ENCODE assay signal across 27 cellular contexts in genomic region chr9:74848150-74848525, GRCh38. TPM values are rescaled to one million over a fixed set of nuclear protein-coding genes. Genes with fewer than 3 reads are reported as not detected.
DNase-seq lines count a peak whose midpoint lies in the region; ATAC-seq, FAIRE-seq and TF ChIP-seq lines count a peak whose summit lies in the region.
"Had no signal": no experiment of that assay in that cellular context is flagged by ENCODE, and none has a peak within 500 bp of the region (broad histone marks: within the 10 kb centered on the region; RNA-seq: fewer than 3 reads in every experiment).

No MANE protein-coding gene starts in this region.

- H3K27ac Mint-ChIP-seq in endothelial cell (ENCODE audit: unreplicated experiment): no peak overlapping the region
- no peak overlapping the region for H3K27ac Mint-ChIP-seq in activated CD8-positive, alpha-beta T cell treated with anti-CD3 and anti-CD28 coated beads for 36 hours
- H3K27ac Mint-ChIP-seq: CD4-positive, alpha-beta T cell; IgD-negative memory B cell had no signal

- no peaks in the 10 kb centered on the region for H3K9me3 Mint-ChIP-seq in endothelial cell (ENCODE audit: unreplicated experiment)
- H3K9me3 Mint-ChIP-seq in activated CD8-positive, alpha-beta T cell treated with anti-CD3 and anti-CD28 coated beads for 36 hours: peaks cover 2% of the 10 kb centered on the region
- H3K9me3 Mint-ChIP-seq: CD4-positive, alpha-beta T cell; IgD-negative memory B cell had no signal

- H3K36me3 ChIP-seq in OCI-LY3 (replicated peaks; ENCODE audit: low read depth, low read length) (no peaks in the 10 kb centered on the region), K562 (ENCODE audit: control insufficient read depth, insufficient read depth, low read length) (no peaks in the 10 kb centered on the region), mucosa of descending colon (ENCODE audit: low read depth) (no peaks in the 10 kb centered on the region)
- H3K36me3 ChIP-seq: BLaER1 treated with 17β-estradiol and CSF1 and Interleukin-3, amounts not matched to agents 10 nM and 100 nM had no signal

- H3K27me3 ChIP-seq in OCI-LY3 (ENCODE audit: low read depth, low read length) (peaks cover 19% of the 10 kb centered on the region), K562 (ENCODE audit: control insufficient read depth in 2 of 2, insufficient read depth in 2 of 2, low read length in 2 of 2) (no peaks in the 10 kb centered on the region)
- H3K27me3 ChIP-seq: BLaER1 treated with 17β-estradiol and CSF1 and Interleukin-3, amounts not matched to agents 10 nM and 100 nM had no signal

- FAIRE-seq in K562 (lab: Jason Lieb, UNC): no peak
- FAIRE-seq: A549, D721Med had no signal

- peak overlapping the region; percentile 22 for H3K4me2 ChIP-seq in OCI-LY3 (ENCODE audit: low read length)
- H3K4me2 ChIP-seq in K562 (ENCODE audit: insufficient read depth, low read length): no peak overlapping the region
- H3K4me2 ChIP-seq: A549; BLaER1 treated with 17β-estradiol and CSF1 and Interleukin-3, amounts not matched to agents 10 nM and 100 nM had no signal

- H3K4me3 ChIP-seq in OCI-LY3 (ENCODE audit: low read length) (no peak overlapping the region), K562 (no peak overlapping the region), mucosa of descending colon (no peak overlapping the region)
- H3K4me3 ChIP-seq: A549; BLaER1 treated with 17β-estradiol and CSF1 and Interleukin-3, amounts not matched to agents 10 nM and 100 nM had no signal

- no peak overlapping the region for H3K4me3 Mint-ChIP-seq in endothelial cell (ENCODE audit: unreplicated experiment)
- H3K4me3 Mint-ChIP-seq in activated CD8-positive, alpha-beta T cell treated with anti-CD3 and anti-CD28 coated beads for 36 hours: no peak overlapping the region
- H3K4me3 Mint-ChIP-seq: CD4-positive, alpha-beta T cell; IgD-negative memory B cell had no signal

- no peak overlapping the region for H3K9ac ChIP-seq in OCI-LY3 (ENCODE audit: low read length)
- no peak overlapping the region for H3K9ac ChIP-seq in K562 (ENCODE audit: insufficient read depth in 1 of 2, low read depth in 2 of 2, low read length in 2 of 2)
- H3K9ac ChIP-seq: BLaER1 treated with 17β-estradiol and CSF1 and Interleukin-3, amounts not matched to agents 10 nM and 100 nM had no signal

- BruUV-seq in K562 (replicated peaks; lab: Mats Ljungman, UMichigan): no TSS peak

- no peak for TF ChIP-seq RAD21 in K562 (CRISPR knock-in tag; conservative IDR thresholded peaks at IDR 0.05 in 1 of 2, IDR thresholded peaks at IDR 0.05 in 1 of 2)

- H3K79me2 ChIP-seq in OCI-LY3 (ENCODE audit: low read length): no peaks in the 10 kb centered on the region
- no peaks in the 10 kb centered on the region for H3K79me2 ChIP-seq in K562 (ENCODE audit: control insufficient read depth, insufficient read depth, low read length)

- peaks cover 2% of the 10 kb centered on the region for H3K27me3 Mint-ChIP-seq in endothelial cell (ENCODE audit: unreplicated experiment)
- peaks cover 4% of the 10 kb centered on the region for H3K27me3 Mint-ChIP-seq in activated CD8-positive, alpha-beta T cell treated with anti-CD3 and anti-CD28 coated beads for 36 hours

- CTCF ChIA-PET in K562 (lab: Yijun Ruan, JAX; ENCODE audit: low intra/inter-chr PET ratio): no interaction called here
- CTCF ChIA-PET in activated CD8-positive, alpha-beta T cell treated with anti-CD3 and anti-CD28 coated beads for 36 hours (lab: Charles Lee): interaction anchor here (1.1 kb wide), 1 partner anchor 14 kb away, joined by 4 read pairs; no protein-coding TSS in a partner anchor

- TF ChIP-seq POLR2A in K562 (conservative IDR thresholded peaks at IDR 0.05): no peak

- H3K4me1 Mint-ChIP-seq in endothelial cell (ENCODE audit: unreplicated experiment): no peaks in the 10 kb centered on the region
- no peaks in the 10 kb centered on the region for H3K4me1 Mint-ChIP-seq in activated CD8-positive, alpha-beta T cell treated with anti-CD3 and anti-CD28 coated beads for 36 hours (ENCODE audit: low read depth)
- H3K4me1 Mint-ChIP-seq: IgD-negative memory B cell had no signal

- no peak overlapping the region for H2AFZ ChIP-seq in OCI-LY3 (ENCODE audit: low read depth, low read length)
- H2AFZ ChIP-seq in K562 (ENCODE audit: low read depth, low read length): no peak overlapping the region

- no peaks in the 10 kb centered on the region for H4K20me1 ChIP-seq in OCI-LY3 (ENCODE audit: insufficient read depth, low read length)
- no peaks in the 10 kb centered on the region for H4K20me1 ChIP-seq in K562 (replicated peaks; ENCODE audit: control insufficient read depth, insufficient read depth, low read length)
- H4K20me1 ChIP-seq: BLaER1 treated with 17β-estradiol and CSF1 and Interleukin-3, amounts not matched to agents 10 nM and 100 nM had no signal

- intact Hi-C loops in K562 (cut with micrococcal nuclease) (no loop called here), mucosa of descending colon (cut with DNase I, micrococcal nuclease) (no loop called here)
- intact Hi-C loops in activated CD8-positive, alpha-beta T cell treated with anti-CD3 and anti-CD28 coated beads for 36 hours (cut with micrococcal nuclease): no loop called here

- H3K36me3 Mint-ChIP-seq in endothelial cell (ENCODE audit: low read depth, unreplicated experiment): no peaks in the 10 kb centered on the region
- H3K36me3 Mint-ChIP-seq in activated CD8-positive, alpha-beta T cell treated with anti-CD3 and anti-CD28 coated beads for 36 hours (ENCODE audit: low read depth): no peaks in the 10 kb centered on the region

- H3K9me1 ChIP-seq in K562 (ENCODE audit: control insufficient read depth, insufficient read depth, low read length): no peaks in the 10 kb centered on the region

- ATAC-seq in GM19035 (IDR thresholded peaks at IDR 0.05; ENCODE audit: unreplicated experiment): peak; percentile 11
- ATAC-seq in K562: no peak
- ATAC-seq in mucosa of descending colon: peak; percentile 99
- no peak for ATAC-seq in activated CD8-positive, alpha-beta T cell treated with anti-CD3 and anti-CD28 coated beads for 36 hours
- ATAC-seq in HG03139 (IDR thresholded peaks at IDR 0.05; ENCODE audit: unreplicated experiment): no peak
- ATAC-seq: A549, HCT116 had no signal

- DNase-seq in K562 (ENCODE audit: extremely low read depth in 1 of 4, low spot score in 3 of 4) (no peak), mucosa of descending colon (peak in 1 of 3 donors; percentile 64), endothelial cell (ENCODE audit: low spot score) (no peak), NCI-H1092 treated with DMSO at 0.1 percent for 48 hours (lab: John Stamatoyannopoulos, UW) (no peak)
- no peak for DNase-seq in activated CD8-positive, alpha-beta T cell treated with anti-CD3 and anti-CD28 coated beads for 36 hours
- DNase-seq: AML-193; CD4-positive, alpha-beta T cell; Karpas-422; MV-4-11; NCI-H1105 treated with DMSO at 0.1 percent for 48 hours; NCI-H146; NCI-H1930; NCI-H2107; NCI-H524 treated with DMSO at 0.1 percent for 48 hours; NCI-H774; NK-92 treated with Interleukin-12 subunit alpha and Interleukin-12 subunit beta, amount 100 ng/mL, for 24 hours; SHP77 had no signal

- WGBS in K562 (ENCODE audit: insufficient coverage, low coverage, missing lambda C conversion rate): 0% methylated on average over 4 of the region's 4 CpGs

- in situ Hi-C loops in K562 (cut with MboI): no loop called here

- TF ChIP-seq CTCF in OCI-LY3 (IDR thresholded peaks at IDR 0.05; ENCODE audit: low read depth, low read length): no peak
- TF ChIP-seq CTCF in K562 (IDR thresholded peaks at IDR 0.05 in 2 of 3, conservative IDR thresholded peaks at IDR 0.05 in 1 of 3; ENCODE audit: insufficient read depth in 2 of 3, low read depth in 1 of 3, low read length in 3 of 3): no peak
- no peak for TF ChIP-seq CTCF in mucosa of descending colon (IDR thresholded peaks at IDR 0.05)
- TF ChIP-seq CTCF in endothelial cell (IDR thresholded peaks at IDR 0.05; ENCODE audit: unreplicated experiment): no peak
- TF ChIP-seq CTCF in activated CD8-positive, alpha-beta T cell treated with anti-CD3 and anti-CD28 coated beads for 36 hours (IDR thresholded peaks at IDR 0.05): no peak

- POLR2A ChIA-PET in K562 (lab: Yijun Ruan, JAX): interaction anchor here (0.8 kb wide), 1 partner anchor 249 kb away, joined by 3 read pairs; no protein-coding TSS in a partner anchor
- POLR2A ChIA-PET in activated CD8-positive, alpha-beta T cell treated with anti-CD3 and anti-CD28 coated beads for 36 hours (lab: Charles Lee): no interaction called here

- no peak for TF ChIP-seq EP300 in K562 (IDR thresholded peaks at IDR 0.05; ENCODE audit: low read length)

- H3K9me3 ChIP-seq in OCI-LY3 (ENCODE audit: insufficient read depth, low read length) (no peaks in the 10 kb centered on the region), K562 (replicated peaks; ENCODE audit: control insufficient read depth, insufficient read depth, low read depth, low read length) (no peaks in the 10 kb centered on the region), mucosa of descending colon (no peaks in the 10 kb centered on the region)
- H3K9me3 ChIP-seq: A549 had no signal

- H3K4me1 ChIP-seq in OCI-LY3 (ENCODE audit: low read length): peaks cover 8% of the 10 kb centered on the region
- no peaks in the 10 kb centered on the region; a peak in 2 of 5 replicates for H3K4me1 ChIP-seq in K562 (replicated peaks in 1 of 2; ENCODE audit: control insufficient read depth in 2 of 2, insufficient read depth in 2 of 2, low read length in 2 of 2)
- no peaks in the 10 kb centered on the region for H3K4me1 ChIP-seq in mucosa of descending colon (ENCODE audit: low read depth)
- H3K4me1 ChIP-seq: BLaER1 treated with 17β-estradiol and CSF1 and Interleukin-3, amounts not matched to agents 10 nM and 100 nM had no signal

- no peak overlapping the region for H3K27ac ChIP-seq in OCI-LY3 (ENCODE audit: low read length)
- no peak overlapping the region for H3K27ac ChIP-seq in K562 (ENCODE audit: extremely low read depth, low read depth, low read length)
- H3K27ac ChIP-seq: A549; BLaER1 treated with 17β-estradiol and CSF1 and Interleukin-3, amounts not matched to agents 10 nM and 100 nM; HL-60; RWPE1 had no signal

RNA-seq across cellular contexts. Expression of gene TRPM6, which starts 39.6 kb away (rescaled TPM):
- total RNA-seq in K562 (2011; cell fraction: chromatin; rRNA removed; ENCODE audit: low replicate concordance): 0.05 and 0.32 TPM in 2 replicates
- not detected in 2 replicates for total RNA-seq in K562 (2011; cell fraction: nucleolus; rRNA removed)
- 0.07 TPM in 1 of 2 replicates, not detected in the other for total RNA-seq in K562 (2011; cell fraction: nucleoplasm; rRNA removed)
- total RNA-seq in K562 (2014; rRNA removed) (0.04 and 0.05 TPM in 2 replicates), K562 (2014; rRNA removed; fragmentation: Illumina TruSeq; extraction: Trizol) (0.13 and 0.15 TPM in 2 replicates), K562 (2015; rRNA removed; fragmentation: Illumina TruSeq; extraction: Trizol) (0.08 and 0.14 TPM in 2 replicates), K562 (2021) (0.11 and 0.13 TPM in 2 replicates), mucosa of descending colon (100 to 1,000 TPM in 1 of 3 donors, 10 to 100 TPM in 2; 39.3 to 125 (median 45.9) TPM), endothelial cell (ENCODE audit: unreplicated experiment) (1.9 TPM)
- polyA plus RNA-seq in K562 (2011; rRNA removed) (0.03 TPM in 1 of 2 replicates, not detected in the other), K562 (2014; fragmentation: Illumina TruSeq; extraction: Trizol) (0.06 and 0.16 TPM in 2 replicates), K562 (2014; fragmentation: Nextera tagmentation; extraction: Ambion mirVana) (under 1 TPM; 0.07 to 0.08 TPM), K562 (2014; rRNA removed) (0.09 and 0.23 TPM in 2 replicates)
- polyA plus RNA-seq in K562 (2011; cell fraction: cytosol; rRNA removed): under 0.01 TPM in 1 of 2 replicates, not detected in the other
- polyA plus RNA-seq in K562 (2011; cell fraction: nucleus; rRNA removed): 0.01 TPM in 2 replicates
- polyA plus RNA-seq in K562 (2012): 0.07 and 0.09 TPM in 2 replicates
- 0.03 and 0.04 TPM in 2 replicates for polyA minus RNA-seq in K562 (2011; rRNA and poly(A)+ RNA removed)
- not detected in 2 replicates for polyA minus RNA-seq in K562 (2011; cell fraction: cytosol; rRNA and poly(A)+ RNA removed)
- polyA minus RNA-seq in K562 (2011; cell fraction: nucleus; rRNA and poly(A)+ RNA removed): under 0.01 TPM in 1 of 2 replicates, not detected in the other
- not detected for total RNA-seq in activated CD8-positive, alpha-beta T cell treated with anti-CD3 and anti-CD28 coated beads for 36 hours
- total RNA-seq: CD4-positive, alpha-beta T cell had no signal
- polyA plus RNA-seq: IgD-negative memory B cell had no signal

Comparison
In these comparisons a context has a peak if more than half of its experiments do, and no peak if none do; other contexts are left out.
1. ATAC-seq: peak in GM19035 (single experiment) and mucosa of descending colon (single experiment); none in K562 (single experiment), activated CD8-positive, alpha-beta T cell treated with anti-CD3 and anti-CD28 coated beads for 36 hours (single experiment) and HG03139 (single experiment).
2. RNA of gene TRPM6, which starts 39.6 kb away (total RNA-seq): 39.3 to 125 TPM in mucosa of descending colon; 1.9 TPM in endothelial cell (single experiment), 0.04 to 0.32 TPM in K562 and not detected in activated CD8-positive, alpha-beta T cell treated with anti-CD3 and anti-CD28 coated beads for 36 hours; every median in the first group is over 10 times any median in the second.